In genomic region chr13:51861728-51862300, GRCh38 we compare ENCODE assay signal across 12 cellular contexts. TPM values are rescaled to one million over a fixed set of nuclear protein-coding genes. Genes with fewer than 3 reads are reported as not detected.
A peak's percentile ranks its signal among the peaks of the same experiment; 100 is the strongest.
DNase-seq lines count a peak whose midpoint lies in the region; FAIRE-seq and TF ChIP-seq lines count a peak whose summit lies in the region.
"Had no signal": no experiment of that assay in that cellular context is flagged by ENCODE, and none has a peak within 500 bp of the region (broad histone marks: within the 10 kb centered on the region; RNA-seq: fewer than 3 reads in every experiment).

CCDC70 (plus strand) TSS chr13:51861969; CDS start chr13:51865412, 3,443 bp downstream.

- no peak for FAIRE-seq in HTR-8/SVneo (lab: Jason Lieb, UNC)

- H3K4me3 ChIP-seq in kidney epithelial cell (ENCODE audit: low read depth, low read length) = no peak within 1 kb of the TSS
- H3K4me3 ChIP-seq: stomach had no signal

- H3K27me3 ChIP-seq in kidney epithelial cell (ENCODE audit: control insufficient read depth, insufficient read depth, low read length) = no peaks in the 10 kb centered on the region
- H3K27me3 ChIP-seq: stomach had no signal

- no peak for TF ChIP-seq CTCF in kidney epithelial cell (IDR thresholded peaks at IDR 0.05; ENCODE audit: insufficient read depth, low read length, poor library complexity, severe bottlenecking)

- peaks cover 4% of the 10 kb centered on the region for H3K27me3 Mint-ChIP-seq in activated T-cell treated with anti-CD3 and anti-CD28 coated beads, Interleukin-2, amount 50 U/mL, for 24 hours

- DNase-seq in EH (ENCODE audit: low read depth) = peak; percentile 18
- DNase-seq in HTR-8/SVneo (ENCODE audit: insufficient read length, low spot score) = peak; percentile 18
- DNase-seq in activated T-cell treated with anti-CD3 and anti-CD28 coated beads, Interleukin-2, amount 50 U/mL, for 24 hours = peak; percentile 44
- peak; percentile 45 for DNase-seq in kidney epithelial cell (ENCODE audit: low read depth)
- no peak for DNase-seq in GM19238 (ENCODE audit: insufficient read length, low spot score)
- DNase-seq in D341Med (ENCODE audit: low spot score) = no peak
- no peak for DNase-seq in globus pallidus (ENCODE audit: low spot score)
- DNase-seq: caudate nucleus; islet precursor cell; naive thymus-derived CD8-positive, alpha-beta T cell; NCI-H524 treated with DMSO at 0.1 percent for 48 hours; stomach had no signal

- H3K36me3 ChIP-seq in kidney epithelial cell (ENCODE audit: control insufficient read depth, insufficient read depth, low read length) = no peaks in the 10 kb centered on the region
- H3K36me3 ChIP-seq: stomach had no signal

- no peaks in the 10 kb centered on the region for H3K36me3 Mint-ChIP-seq in activated T-cell treated with anti-CD3 and anti-CD28 coated beads, Interleukin-2, amount 50 U/mL, for 24 hours (ENCODE audit: low read depth)
- H3K36me3 Mint-ChIP-seq: naive thymus-derived CD8-positive, alpha-beta T cell had no signal

- H3K4me3 Mint-ChIP-seq in activated T-cell treated with anti-CD3 and anti-CD28 coated beads, Interleukin-2, amount 50 U/mL, for 24 hours = no peak within 1 kb of the TSS
- H3K4me3 Mint-ChIP-seq: naive thymus-derived CD8-positive, alpha-beta T cell had no signal

- peak within 1 kb of the TSS; percentile 60 for H3K27ac Mint-ChIP-seq in activated T-cell treated with anti-CD3 and anti-CD28 coated beads, Interleukin-2, amount 50 U/mL, for 24 hours

- H3K9me3 Mint-ChIP-seq in activated T-cell treated with anti-CD3 and anti-CD28 coated beads, Interleukin-2, amount 50 U/mL, for 24 hours = no peaks in the 10 kb centered on the region
- H3K9me3 Mint-ChIP-seq: naive thymus-derived CD8-positive, alpha-beta T cell had no signal

- H3K4me1 Mint-ChIP-seq in activated T-cell treated with anti-CD3 and anti-CD28 coated beads, Interleukin-2, amount 50 U/mL, for 24 hours (ENCODE audit: low read depth) = peaks cover 20% of the 10 kb centered on the region

RNA-seq across cellular contexts. Expression of gene CCDC70, which starts in this region (rescaled TPM):
- total RNA-seq in kidney epithelial cell = not detected in 2 replicates
- total RNA-seq: naive thymus-derived CD8-positive, alpha-beta T cell; stomach had no signal

Comparison
In these comparisons a context has a peak if more than half of its experiments do, and no peak if none do; other contexts are left out.
1. Peak in DNase-seq in kidney epithelial cell; RNA of the gene not detected or under 1 TPM.
2. DNase-seq: peak in EH (single experiment), HTR-8/SVneo (single experiment) and activated T-cell treated with anti-CD3 and anti-CD28 coated beads, Interleukin-2, amount 50 U/mL, for 24 hours (single experiment); none in GM19238 (single experiment), D341Med (single experiment) and globus pallidus (single experiment).